9 cellular contexts compared by ENCODE assay signal in the genomic region with DNA sequence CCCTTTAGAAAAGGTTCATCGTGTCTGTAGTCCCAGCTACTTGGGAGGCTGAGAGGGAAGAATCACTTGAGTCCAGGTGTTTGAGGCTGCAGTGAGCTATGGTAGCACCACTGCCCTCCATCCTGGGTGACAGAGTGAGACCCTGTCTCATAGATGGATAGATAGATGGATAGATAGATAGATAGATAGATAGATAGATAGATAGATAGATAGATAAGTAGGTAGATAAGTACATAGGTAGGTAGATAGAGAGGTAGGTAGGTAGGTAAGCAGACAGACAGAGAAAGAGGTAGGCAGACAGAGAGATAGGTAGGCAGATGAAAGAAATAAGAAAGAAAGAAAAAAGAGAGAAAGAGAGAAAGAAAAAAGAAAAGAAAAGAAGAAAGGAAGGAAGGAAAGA.
"Had no signal": no experiment of that assay in that cellular context is flagged by ENCODE, and none has a peak within 500 bp of the region (broad histone marks: within the 10 kb centered on the region; RNA-seq: fewer than 3 reads in every experiment).

No MANE protein-coding gene starts in this region.

- H3K4me1 Mint-ChIP-seq: IgD-negative memory B cell had no signal

- DNase-seq: IMR-90, Karpas-422, KBM-7, KG1 had no signal

- H3K27ac ChIP-seq: HL-60, KMS-11 had no signal

- H3K9ac ChIP-seq: KMS-11 had no signal

- FAIRE-seq: HepG2, HTR-8/SVneo had no signal

- H3K4me2 ChIP-seq: KMS-11 had no signal

- H3K27ac Mint-ChIP-seq: IgD-negative memory B cell had no signal

- H3K4me3 Mint-ChIP-seq: IgD-negative memory B cell had no signal

- H3K36me3 Mint-ChIP-seq: IgD-negative memory B cell had no signal
